In genomic region chr6:41778895-41779294, GRCh38 we compare ENCODE assay signal across 2 cellular contexts.
TF ChIP-seq lines count a peak whose summit lies in the region.

No MANE protein-coding gene starts in this region.

TF ChIP-seq in HCT116, 20 proteins besides CTCF, POLR2A, EP300 and RAD21 (continued from another document):
- TF ChIP-seq ZBTB33 (IDR thresholded peaks at IDR 0.05; ENCODE audit: extremely low read depth, insufficient replicate concordance, low read length) (no peak), CBX3 (IDR thresholded peaks at IDR 0.05; ENCODE audit: low read depth) (no peak), EGR1 (IDR thresholded peaks at IDR 0.05; ENCODE audit: low read depth) (no peak), FOSL1 (IDR thresholded peaks at IDR 0.05; ENCODE audit: low read depth) (no peak), POLR2AphosphoS5 (IDR thresholded peaks at IDR 0.05; ENCODE audit: low read depth, low read length) (no peak), SP1 (IDR thresholded peaks at IDR 0.05; ENCODE audit: low read depth) (no peak)

TF ChIP-seq in WTC11, 78 proteins besides CTCF, POLR2A, EP300 and RAD21 (continued from another document):
- TF ChIP-seq ZNF416 (CRISPR knock-in tag; IDR thresholded peaks at IDR 0.05) (no peak), NFE2L1 (CRISPR knock-in tag; IDR thresholded peaks at IDR 0.05) (no peak), ZNF423 (CRISPR knock-in tag; IDR thresholded peaks at IDR 0.05) (no peak), ERG (CRISPR knock-in tag; IDR thresholded peaks at IDR 0.05) (no peak), STAT6 (CRISPR knock-in tag; conservative IDR thresholded peaks at IDR 0.05; ENCODE audit: low read depth) (no peak), MXD4 (CRISPR knock-in tag; IDR thresholded peaks at IDR 0.05; ENCODE audit: borderline replicate concordance) (no peak), PRRX2 (CRISPR knock-in tag; IDR thresholded peaks at IDR 0.05) (no peak)
